In the genomic region with DNA sequence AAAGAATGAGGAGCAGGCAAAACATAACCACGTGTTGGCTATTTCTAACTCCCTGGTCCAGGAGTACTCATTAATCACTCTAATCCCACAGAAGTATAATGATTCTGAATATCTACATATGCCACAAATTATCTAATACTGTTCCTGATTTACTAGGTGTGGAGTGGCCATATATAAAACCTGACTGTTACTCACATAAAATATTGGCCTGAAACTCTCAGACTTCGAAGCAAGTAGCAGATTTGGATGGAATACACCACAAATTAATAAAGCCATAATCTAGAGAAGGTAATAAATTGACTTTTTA, we compare ENCODE assay signal across 2 cellular contexts.
TF ChIP-seq lines count a peak whose summit lies in the region.

No MANE protein-coding gene starts in this region.

TF ChIP-seq in HepG2, 621 proteins besides CTCF, POLR2A, EP300 and RAD21 (continues in another document):
- TF ChIP-seq ERF (CRISPR knock-in tag; IDR thresholded peaks at IDR 0.05) (no peak), ZNF564 (CRISPR knock-in tag; IDR thresholded peaks at IDR 0.05) (no peak), ZNF7 (CRISPR knock-in tag; IDR thresholded peaks at IDR 0.05) (no peak), ZNF17 (CRISPR knock-in tag; IDR thresholded peaks at IDR 0.05) (no peak), DR1 (CRISPR knock-in tag; IDR thresholded peaks at IDR 0.05) (no peak), HDAC2 (CRISPR knock-in tag; IDR thresholded peaks at IDR 0.05) (no peak), ZFP1 (CRISPR knock-in tag; IDR thresholded peaks at IDR 0.05) (no peak), ZFX (CRISPR knock-in tag; IDR thresholded peaks at IDR 0.05; ENCODE audit: low read depth) (no peak), HNF4A (CRISPR knock-in tag; IDR thresholded peaks at IDR 0.05) (no peak), KLF15 (CRISPR knock-in tag; IDR thresholded peaks at IDR 0.05; ENCODE audit: borderline replicate concordance) (no peak), ZNF264 (CRISPR knock-in tag; IDR thresholded peaks at IDR 0.05) (no peak), TARDBP (CRISPR knock-in tag; IDR thresholded peaks at IDR 0.05) (no peak)
- TF ChIP-seq, protein P1, sequence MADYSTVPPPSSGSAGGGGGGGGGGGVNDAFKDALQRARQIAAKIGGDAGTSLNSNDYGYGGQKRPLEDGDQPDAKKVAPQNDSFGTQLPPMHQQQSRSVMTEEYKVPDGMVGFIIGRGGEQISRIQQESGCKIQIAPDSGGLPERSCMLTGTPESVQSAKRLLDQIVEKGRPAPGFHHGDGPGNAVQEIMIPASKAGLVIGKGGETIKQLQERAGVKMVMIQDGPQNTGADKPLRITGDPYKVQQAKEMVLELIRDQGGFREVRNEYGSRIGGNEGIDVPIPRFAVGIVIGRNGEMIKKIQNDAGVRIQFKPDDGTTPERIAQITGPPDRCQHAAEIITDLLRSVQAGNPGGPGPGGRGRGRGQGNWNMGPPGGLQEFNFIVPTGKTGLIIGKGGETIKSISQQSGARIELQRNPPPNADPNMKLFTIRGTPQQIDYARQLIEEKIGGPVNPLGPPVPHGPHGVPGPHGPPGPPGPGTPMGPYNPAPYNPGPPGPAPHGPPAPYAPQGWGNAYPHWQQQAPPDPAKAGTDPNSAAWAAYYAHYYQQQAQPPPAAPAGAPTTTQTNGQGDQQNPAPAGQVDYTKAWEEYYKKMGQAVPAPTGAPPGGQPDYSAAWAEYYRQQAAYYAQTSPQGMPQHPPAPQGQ (CRISPR knock-in tag; IDR thresholded peaks at IDR 0.05; ENCODE audit: borderline replicate concordance): no peak
- TF ChIP-seq, protein P2, sequence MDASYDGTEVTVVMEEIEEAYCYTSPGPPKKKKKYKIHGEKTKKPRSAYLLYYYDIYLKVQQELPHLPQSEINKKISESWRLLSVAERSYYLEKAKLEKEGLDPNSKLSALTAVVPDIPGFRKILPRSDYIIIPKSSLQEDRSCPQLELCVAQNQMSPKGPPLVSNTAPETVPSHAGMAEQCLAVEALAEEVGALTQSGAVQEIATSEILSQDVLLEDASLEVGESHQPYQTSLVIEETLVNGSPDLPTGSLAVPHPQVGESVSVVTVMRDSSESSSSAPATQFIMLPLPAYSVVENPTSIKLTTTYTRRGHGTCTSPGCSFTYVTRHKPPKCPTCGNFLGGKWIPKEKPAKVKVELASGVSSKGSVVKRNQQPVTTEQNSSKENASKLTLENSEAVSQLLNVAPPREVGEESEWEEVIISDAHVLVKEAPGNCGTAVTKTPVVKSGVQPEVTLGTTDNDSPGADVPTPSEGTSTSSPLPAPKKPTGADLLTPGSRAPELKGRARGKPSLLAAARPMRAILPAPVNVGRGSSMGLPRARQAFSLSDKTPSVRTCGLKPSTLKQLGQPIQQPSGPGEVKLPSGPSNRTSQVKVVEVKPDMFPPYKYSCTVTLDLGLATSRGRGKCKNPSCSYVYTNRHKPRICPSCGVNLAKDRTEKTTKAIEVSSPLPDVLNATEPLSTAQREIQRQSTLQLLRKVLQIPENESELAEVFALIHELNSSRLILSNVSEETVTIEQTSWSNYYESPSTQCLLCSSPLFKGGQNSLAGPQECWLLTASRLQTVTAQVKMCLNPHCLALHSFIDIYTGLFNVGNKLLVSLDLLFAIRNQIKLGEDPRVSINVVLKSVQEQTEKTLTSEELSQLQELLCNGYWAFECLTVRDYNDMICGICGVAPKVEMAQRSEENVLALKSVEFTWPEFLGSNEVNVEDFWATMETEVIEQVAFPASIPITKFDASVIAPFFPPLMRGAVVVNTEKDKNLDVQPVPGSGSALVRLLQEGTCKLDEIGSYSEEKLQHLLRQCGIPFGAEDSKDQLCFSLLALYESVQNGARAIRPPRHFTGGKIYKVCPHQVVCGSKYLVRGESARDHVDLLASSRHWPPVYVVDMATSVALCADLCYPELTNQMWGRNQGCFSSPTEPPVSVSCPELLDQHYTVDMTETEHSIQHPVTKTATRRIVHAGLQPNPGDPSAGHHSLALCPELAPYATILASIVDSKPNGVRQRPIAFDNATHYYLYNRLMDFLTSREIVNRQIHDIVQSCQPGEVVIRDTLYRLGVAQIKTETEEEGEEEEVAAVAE (CRISPR knock-in tag; IDR thresholded peaks at IDR 0.05; ENCODE audit: borderline replicate concordance): no peak
- TF ChIP-seq, protein P3, sequence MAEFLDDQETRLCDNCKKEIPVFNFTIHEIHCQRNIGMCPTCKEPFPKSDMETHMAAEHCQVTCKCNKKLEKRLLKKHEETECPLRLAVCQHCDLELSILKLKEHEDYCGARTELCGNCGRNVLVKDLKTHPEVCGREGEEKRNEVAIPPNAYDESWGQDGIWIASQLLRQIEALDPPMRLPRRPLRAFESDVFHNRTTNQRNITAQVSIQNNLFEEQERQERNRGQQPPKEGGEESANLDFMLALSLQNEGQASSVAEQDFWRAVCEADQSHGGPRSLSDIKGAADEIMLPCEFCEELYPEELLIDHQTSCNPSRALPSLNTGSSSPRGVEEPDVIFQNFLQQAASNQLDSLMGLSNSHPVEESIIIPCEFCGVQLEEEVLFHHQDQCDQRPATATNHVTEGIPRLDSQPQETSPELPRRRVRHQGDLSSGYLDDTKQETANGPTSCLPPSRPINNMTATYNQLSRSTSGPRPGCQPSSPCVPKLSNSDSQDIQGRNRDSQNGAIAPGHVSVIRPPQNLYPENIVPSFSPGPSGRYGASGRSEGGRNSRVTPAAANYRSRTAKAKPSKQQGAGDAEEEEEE (CRISPR knock-in tag; IDR thresholded peaks at IDR 0.05; ENCODE audit: borderline replicate concordance): no peak
- TF ChIP-seq, protein P4, sequence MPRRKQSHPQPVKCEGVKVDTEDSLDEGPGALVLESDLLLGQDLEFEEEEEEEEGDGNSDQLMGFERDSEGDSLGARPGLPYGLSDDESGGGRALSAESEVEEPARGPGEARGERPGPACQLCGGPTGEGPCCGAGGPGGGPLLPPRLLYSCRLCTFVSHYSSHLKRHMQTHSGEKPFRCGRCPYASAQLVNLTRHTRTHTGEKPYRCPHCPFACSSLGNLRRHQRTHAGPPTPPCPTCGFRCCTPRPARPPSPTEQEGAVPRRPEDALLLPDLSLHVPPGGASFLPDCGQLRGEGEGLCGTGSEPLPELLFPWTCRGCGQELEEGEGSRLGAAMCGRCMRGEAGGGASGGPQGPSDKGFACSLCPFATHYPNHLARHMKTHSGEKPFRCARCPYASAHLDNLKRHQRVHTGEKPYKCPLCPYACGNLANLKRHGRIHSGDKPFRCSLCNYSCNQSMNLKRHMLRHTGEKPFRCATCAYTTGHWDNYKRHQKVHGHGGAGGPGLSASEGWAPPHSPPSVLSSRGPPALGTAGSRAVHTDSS (CRISPR knock-in tag; conservative IDR thresholded peaks at IDR 0.05): no peak

TF ChIP-seq in K562, 482 proteins besides CTCF, POLR2A, EP300 and RAD21:
- TF ChIP-seq ZNF57 (CRISPR knock-in tag; IDR thresholded peaks at IDR 0.05): no peak
- TF ChIP-seq POLR2AphosphoS2 (IDR thresholded peaks at IDR 0.05; ENCODE audit: low read length): no peak
- no peak for TF ChIP-seq RFX1 (IDR thresholded peaks at IDR 0.05)
- TF ChIP-seq C11orf30 (IDR thresholded peaks at IDR 0.05; ENCODE audit: low read depth): no peak
- TF ChIP-seq ZBTB7A (IDR thresholded peaks at IDR 0.05; ENCODE audit: borderline replicate concordance, control insufficient read depth, low read depth, low read length): no peak
- no peak for TF ChIP-seq BHLHE40 (IDR thresholded peaks at IDR 0.05; ENCODE audit: low read length)
- TF ChIP-seq SREBF2 (CRISPR knock-in tag; IDR thresholded peaks at IDR 0.05): no peak
- TF ChIP-seq, protein P5, sequence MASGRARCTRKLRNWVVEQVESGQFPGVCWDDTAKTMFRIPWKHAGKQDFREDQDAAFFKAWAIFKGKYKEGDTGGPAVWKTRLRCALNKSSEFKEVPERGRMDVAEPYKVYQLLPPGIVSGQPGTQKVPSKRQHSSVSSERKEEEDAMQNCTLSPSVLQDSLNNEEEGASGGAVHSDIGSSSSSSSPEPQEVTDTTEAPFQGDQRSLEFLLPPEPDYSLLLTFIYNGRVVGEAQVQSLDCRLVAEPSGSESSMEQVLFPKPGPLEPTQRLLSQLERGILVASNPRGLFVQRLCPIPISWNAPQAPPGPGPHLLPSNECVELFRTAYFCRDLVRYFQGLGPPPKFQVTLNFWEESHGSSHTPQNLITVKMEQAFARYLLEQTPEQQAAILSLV (tag; IDR thresholded peaks at IDR 0.05): no peak
- no peak for TF ChIP-seq ETV1 (tag; conservative IDR thresholded peaks at IDR 0.05; ENCODE audit: low read depth)
- TF ChIP-seq HDAC1 (IDR thresholded peaks at IDR 0.05): no peak
- no peak for TF ChIP-seq DPF2 (IDR thresholded peaks at IDR 0.05)
- TF ChIP-seq NCOR1 (IDR thresholded peaks at IDR 0.05): no peak
- no peak for TF ChIP-seq CHD4 (IDR thresholded peaks at IDR 0.05; ENCODE audit: insufficient read depth, insufficient replicate concordance, low read depth, low read length, poor library complexity, severe bottlenecking)
- TF ChIP-seq NRF1 (conservative IDR thresholded peaks at IDR 0.05 in 1 of 2, IDR thresholded peaks at IDR 0.05 in 1 of 2): no peak
- TF ChIP-seq, protein P6, sequence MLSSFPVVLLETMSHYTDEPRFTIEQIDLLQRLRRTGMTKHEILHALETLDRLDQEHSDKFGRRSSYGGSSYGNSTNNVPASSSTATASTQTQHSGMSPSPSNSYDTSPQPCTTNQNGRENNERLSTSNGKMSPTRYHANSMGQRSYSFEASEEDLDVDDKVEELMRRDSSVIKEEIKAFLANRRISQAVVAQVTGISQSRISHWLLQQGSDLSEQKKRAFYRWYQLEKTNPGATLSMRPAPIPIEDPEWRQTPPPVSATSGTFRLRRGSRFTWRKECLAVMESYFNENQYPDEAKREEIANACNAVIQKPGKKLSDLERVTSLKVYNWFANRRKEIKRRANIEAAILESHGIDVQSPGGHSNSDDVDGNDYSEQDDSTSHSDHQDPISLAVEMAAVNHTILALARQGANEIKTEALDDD (IDR thresholded peaks at IDR 0.05): no peak
